In the genomic region with DNA sequence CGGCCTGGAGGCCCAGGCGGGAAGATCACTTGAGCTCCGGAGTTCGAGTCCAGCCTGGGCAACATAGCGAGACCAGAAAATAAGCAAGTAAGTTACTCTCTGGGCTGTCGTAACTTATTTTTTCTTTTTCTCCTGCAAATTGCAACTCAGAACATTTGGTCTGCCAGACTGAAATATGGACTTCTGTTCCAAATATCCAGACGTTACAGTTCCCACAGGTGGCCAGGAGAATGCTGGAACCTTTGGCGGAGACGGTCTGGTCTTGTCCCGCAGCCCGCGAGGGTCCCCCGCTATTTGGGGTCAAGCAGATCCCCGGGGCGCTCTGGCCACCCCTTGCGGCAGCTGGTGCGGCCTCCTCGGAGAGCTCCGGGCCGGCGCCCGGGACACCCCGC, we compare ENCODE assay signal across 8 cellular contexts. TPM values are rescaled to one million over a fixed set of nuclear protein-coding genes. Genes with fewer than 3 reads are reported as not detected.
DNase-seq lines count a peak whose midpoint lies in the region; ATAC-seq and TF ChIP-seq lines count a peak whose summit lies in the region.

No MANE protein-coding gene starts in this region.

- H3K36me3 Mint-ChIP-seq in nephron (ENCODE audit: low read depth): no peaks in the 10 kb centered on the region

- no peaks in the 10 kb centered on the region for H4K20me1 ChIP-seq in MM.1S (ENCODE audit: insufficient read depth, low read length)

- H3K27ac Mint-ChIP-seq in nephron: peak overlapping the region in 2 of 3 experiments; percentile 79 to 80

- H3K27ac ChIP-seq in MM.1S (ENCODE audit: low read length) (no peak overlapping the region), ectodermal cell (ENCODE audit: insufficient read depth, low read depth, low read length, poor library complexity, severe bottlenecking) (no peak overlapping the region)

- TF ChIP-seq CTCF in AG10803 (conservative IDR thresholded peaks at IDR 0.05; ENCODE audit: low read length) (no peak), MM.1S (IDR thresholded peaks at IDR 0.05; ENCODE audit: low read length) (no peak), nephron (IDR thresholded peaks at IDR 0.05; ENCODE audit: unreplicated experiment in 3 of 3) (no peak)

- no peaks in the 10 kb centered on the region for H3K79me2 ChIP-seq in MM.1S (ENCODE audit: low read length)

- H3K9me3 ChIP-seq in MM.1S (replicated peaks; ENCODE audit: insufficient read depth, low read length): no peaks in the 10 kb centered on the region
- no peaks in the 10 kb centered on the region for H3K9me3 ChIP-seq in ectodermal cell (ENCODE audit: control insufficient read depth, low read length)

- peak overlapping the region; percentile 61 for H2AFZ ChIP-seq in MM.1S (ENCODE audit: low read length)

- H3K4me2 ChIP-seq in MM.1S (ENCODE audit: low read depth, low read length): peak overlapping the region; percentile 60; the same call in 1 of the 2 replicates

- H3K4me1 Mint-ChIP-seq in nephron: no peaks in the 10 kb centered on the region

- peak overlapping the region; percentile 59 for H3K4me3 ChIP-seq in AG10803 (ENCODE audit: low read length)
- H3K4me3 ChIP-seq in MM.1S (ENCODE audit: low read length): peak overlapping the region; percentile 55
- H3K4me3 ChIP-seq in ectodermal cell (ENCODE audit: insufficient read depth, low read depth, low read length): peak overlapping the region; percentile 62

- no peaks in the 10 kb centered on the region for H3K9me2 ChIP-seq in MM.1S (replicated peaks; ENCODE audit: insufficient read depth, low read length)

- no peak overlapping the region for H3K9ac ChIP-seq in MM.1S (ENCODE audit: low read length)

- no peaks in the 10 kb centered on the region for H3K36me3 ChIP-seq in MM.1S (replicated peaks; ENCODE audit: insufficient read depth, low read length)
- H3K36me3 ChIP-seq in ectodermal cell (ENCODE audit: control insufficient read depth, insufficient read depth, low read length): no peaks in the 10 kb centered on the region

- WGBS in ectodermal cell, 2 experiments: 24% methylated on average over 23 of the region's 23 CpGs

- H3K4me3 Mint-ChIP-seq in nephron: peak overlapping the region; percentile 76 to 81 (median 80)

- no peak for ATAC-seq in HG03565 (IDR thresholded peaks at IDR 0.05; ENCODE audit: unreplicated experiment)
- no peak for ATAC-seq in HG03095 (IDR thresholded peaks at IDR 0.05; ENCODE audit: unreplicated experiment)
- no peak for ATAC-seq in HG02870 (IDR thresholded peaks at IDR 0.05; ENCODE audit: unreplicated experiment)

- H3F3A ChIP-seq in MM.1S (ENCODE audit: insufficient read depth, low read length): no peaks in the 10 kb centered on the region

- peaks cover 38% of the 10 kb centered on the region for H3K27me3 Mint-ChIP-seq in nephron (ENCODE audit: low read depth)

- DNase-seq in AG10803 (ENCODE audit: low read depth) (no peak), MM.1S (no peak), NCI-H1436 treated with DMSO at 0.1 percent for 48 hours (lab: John Stamatoyannopoulos, UW) (no peak)

- H3K27me3 ChIP-seq in MM.1S (replicated peaks; ENCODE audit: insufficient read depth, low read length): no peaks in the 10 kb centered on the region
- H3K27me3 ChIP-seq in ectodermal cell (ENCODE audit: control insufficient read depth, insufficient read depth, low read length, poor library complexity, severe bottlenecking): peaks cover 32% of the 10 kb centered on the region

- H3K9me3 Mint-ChIP-seq in nephron: no peaks in the 10 kb centered on the region

- H3K4me1 ChIP-seq in MM.1S (ENCODE audit: low read length): no peaks in the 10 kb centered on the region
- H3K4me1 ChIP-seq in ectodermal cell (ENCODE audit: control insufficient read depth, insufficient read depth, low read length): no peaks in the 10 kb centered on the region

RNA-seq across cellular contexts. Expression of a gene that starts 0.5 kb away (rescaled TPM):
- polyA plus RNA-seq in ectodermal cell (2013, experiment 1 of 4): 11.9 TPM
- polyA plus RNA-seq in ectodermal cell (2013, experiment 2 of 4): 18.1 TPM
- polyA plus RNA-seq in ectodermal cell (2013, experiment 3 of 4): 14.7 TPM
- 14.9 TPM for polyA plus RNA-seq in ectodermal cell (2013, experiment 4 of 4)

RNA-seq across cellular contexts. Expression of a gene that starts 44.1 kb away (rescaled TPM):
- 0.17 TPM for polyA plus RNA-seq in ectodermal cell (2013, experiment 1 of 4)
- polyA plus RNA-seq in ectodermal cell (2013, experiment 2 of 4): 0.05 TPM
- 0.27 TPM for polyA plus RNA-seq in ectodermal cell (2013, experiment 3 of 4)
- 0.20 TPM for polyA plus RNA-seq in ectodermal cell (2013, experiment 4 of 4)
